ENCODE assay signal across 8 cellular contexts in genomic region chr2:47404356-47404755, GRCh38. TPM values are rescaled to one million over a fixed set of nuclear protein-coding genes. Genes with fewer than 3 reads are reported as not detected.
DNase-seq lines count a peak whose midpoint lies in the region; ATAC-seq, FAIRE-seq and TF ChIP-seq lines count a peak whose summit lies in the region.

No MANE protein-coding gene starts in this region.

- no peak overlapping the region for H3K23ac ChIP-seq in neuronal stem cell (ENCODE audit: low read depth, low read length, poor library complexity)

- no CpG with 5 or more reads among the region's 10 CpGs for WGBS in neuronal stem cell (ENCODE audit: extremely low coverage in 2 of 2, insufficient read length in 2 of 2, insufficient replicate concordance in 1 of 2), 2 donors

- H4K8ac ChIP-seq in neuronal stem cell (ENCODE audit: low read depth, low read length) = no peak overlapping the region

- no peak overlapping the region for H2BK15ac ChIP-seq in neuronal stem cell (ENCODE audit: low read length)

- H3K9ac ChIP-seq in Loucy (ENCODE audit: low read depth, low read length, poor library complexity, severe bottlenecking) (peak overlapping the region; percentile 92), neuronal stem cell (ENCODE audit: low read depth, low read length, poor library complexity) (no peak overlapping the region)

- H3K9me3 Mint-ChIP-seq in effector memory CD8-positive, alpha-beta T cell = peaks cover 0 to 2% of the 10 kb centered on the region in 2 donors

- no peak for TF ChIP-seq CTCF in DOHH2 (IDR thresholded peaks at IDR 0.05; ENCODE audit: low read depth, low read length, poor library complexity, severe bottlenecking)
- TF ChIP-seq CTCF in Loucy (conservative IDR thresholded peaks at IDR 0.05; ENCODE audit: low read length) = no peak

- H2BK5ac ChIP-seq in neuronal stem cell (ENCODE audit: low read length) = no peak overlapping the region

- H2BK12ac ChIP-seq in neuronal stem cell (ENCODE audit: low read length) = no peak overlapping the region

- H3K36me3 ChIP-seq in DOHH2 (ENCODE audit: control insufficient read depth, low read length) = peaks cover 54% of the 10 kb centered on the region
- H3K36me3 ChIP-seq in Loucy (ENCODE audit: insufficient read depth, low read length) = no peaks in the 10 kb centered on the region; the same call in 1 of the 2 replicates
- peaks cover 3 to 53% of the 10 kb centered on the region in 2 donors for H3K36me3 ChIP-seq in neuronal stem cell (replicated peaks in 1 of 2; ENCODE audit: control insufficient read depth in 2 of 2, insufficient read depth in 2 of 2, low read length in 2 of 2)

- H3K9me2 ChIP-seq in DOHH2 (replicated peaks; ENCODE audit: control insufficient read depth, low read length) = no peaks in the 10 kb centered on the region
- no peaks in the 10 kb centered on the region for H3K9me2 ChIP-seq in Loucy (replicated peaks; ENCODE audit: low read depth, low read length)

- peak overlapping the region; percentile 93 for H3K4me2 ChIP-seq in DOHH2 (ENCODE audit: low read length)
- peak overlapping the region; percentile 95 for H3K4me2 ChIP-seq in Loucy (ENCODE audit: low read depth, low read length, poor library complexity, severe bottlenecking)
- peak overlapping the region; percentile 12 for H3K4me2 ChIP-seq in neuronal stem cell (ENCODE audit: insufficient read depth, low read length, poor library complexity, severe bottlenecking)

- H3K4me3 Mint-ChIP-seq in effector memory CD8-positive, alpha-beta T cell = peak overlapping the region; percentile 95 to 98

- H3K4me1 ChIP-seq in DOHH2 (ENCODE audit: control insufficient read depth, low read length) = peaks cover 42% of the 10 kb centered on the region
- peaks cover 15% of the 10 kb centered on the region for H3K4me1 ChIP-seq in Loucy (ENCODE audit: insufficient read depth, low read length, poor library complexity, severe bottlenecking)
- peaks cover 0 to 3% of the 10 kb centered on the region in 2 donors for H3K4me1 ChIP-seq in neuronal stem cell (ENCODE audit: control insufficient read depth in 2 of 2, insufficient read depth in 1 of 2, low read depth in 1 of 2, low read length in 2 of 2)

- peaks cover 5% of the 10 kb centered on the region for H4K20me1 ChIP-seq in DOHH2 (ENCODE audit: control insufficient read depth, insufficient read depth, low read depth, low read length)
- peaks cover 15% of the 10 kb centered on the region for H4K20me1 ChIP-seq in Loucy (ENCODE audit: insufficient read depth, low read length, poor library complexity, severe bottlenecking)

- peaks cover 4% of the 10 kb centered on the region for H3K79me1 ChIP-seq in neuronal stem cell (ENCODE audit: low read depth, low read length)

- H3K4ac ChIP-seq in neuronal stem cell (ENCODE audit: low read length) = no peak overlapping the region

- peaks cover 26 to 32% of the 10 kb centered on the region in 2 donors for H3K4me1 Mint-ChIP-seq in effector memory CD8-positive, alpha-beta T cell (ENCODE audit: low read depth in 2 of 2)

- H3F3A ChIP-seq in DOHH2 (ENCODE audit: control insufficient read depth, insufficient read depth) = no peaks in the 10 kb centered on the region
- no peaks in the 10 kb centered on the region for H3F3A ChIP-seq in Loucy (ENCODE audit: low read depth)

- H2AFZ ChIP-seq in Loucy (ENCODE audit: low read length) = no peak overlapping the region
- no peak overlapping the region for H2AFZ ChIP-seq in neuronal stem cell (ENCODE audit: low read length)

- peak overlapping the region in 1 of 2 donors; percentile 73 for H3K27ac Mint-ChIP-seq in effector memory CD8-positive, alpha-beta T cell

- no peak overlapping the region for H2AK5ac ChIP-seq in neuronal stem cell (ENCODE audit: low read depth, low read length)

- FAIRE-seq in GM19239 (lab: Jason Lieb, UNC) = no peak

- peaks cover 27% of the 10 kb centered on the region for H3K36me3 Mint-ChIP-seq in effector memory CD8-positive, alpha-beta T cell (ENCODE audit: insufficient read depth)

- H3K14ac ChIP-seq in neuronal stem cell (ENCODE audit: low read length) = no peak overlapping the region

- DNase-seq in effector memory CD8-positive, alpha-beta T cell = no peak
- DNase-seq in neuronal stem cell (ENCODE audit: low spot score) = no peak
- DNase-seq in retina = no peak
- DNase-seq in GM19239 (ENCODE audit: insufficient read length, low spot score) = no peak

- no peaks in the 10 kb centered on the region for H3K27me3 Mint-ChIP-seq in effector memory CD8-positive, alpha-beta T cell

- ATAC-seq in effector memory CD8-positive, alpha-beta T cell (replicated peaks) = no peak
- ATAC-seq in HG02571 (IDR thresholded peaks at IDR 0.05; ENCODE audit: unreplicated experiment) (no peak), HG03139 (IDR thresholded peaks at IDR 0.05; ENCODE audit: unreplicated experiment) (no peak)

- H3K79me2 ChIP-seq in DOHH2 (ENCODE audit: control insufficient read depth, low read length) (peaks cover 64% of the 10 kb centered on the region), Loucy (ENCODE audit: insufficient read depth, low read length) (peaks cover 58% of the 10 kb centered on the region)

- H3K18ac ChIP-seq in neuronal stem cell (ENCODE audit: low read length) = no peak overlapping the region

- H4K91ac ChIP-seq in neuronal stem cell (ENCODE audit: low read depth, low read length, poor library complexity) = no peak overlapping the region

- H3K4me3 ChIP-seq in DOHH2 (ENCODE audit: low read length) (peak overlapping the region; percentile 89), Loucy (ENCODE audit: low read length, poor library complexity, severe bottlenecking) (peak overlapping the region; percentile 92), neuronal stem cell (ENCODE audit: low read length in 2 of 2) (peak overlapping the region; percentile 52 to 89)

- H2BK120ac ChIP-seq in neuronal stem cell (ENCODE audit: low read depth, low read length) = no peak overlapping the region

- H3K27ac ChIP-seq in DOHH2 (ENCODE audit: low read depth, low read length) (0 out of 2 replicates have a peak overlapping the region, but pooled peaks have one; percentile 54), neuronal stem cell (replicated peaks; ENCODE audit: low read length) (no peak overlapping the region)

- H3K27me3 ChIP-seq in DOHH2 (ENCODE audit: control insufficient read depth, low read length) (no peaks in the 10 kb centered on the region), Loucy (ENCODE audit: insufficient read depth, low read length, poor library complexity, severe bottlenecking) (no peaks in the 10 kb centered on the region), neuronal stem cell (ENCODE audit: control insufficient read depth in 3 of 3, insufficient read depth in 3 of 3, low read depth in 1 of 3, low read length in 3 of 3) (no peaks in the 10 kb centered on the region)

- no peaks in the 10 kb centered on the region for H3K9me3 ChIP-seq in DOHH2 (ENCODE audit: control insufficient read depth, insufficient read depth, low read length)
- peaks cover 2% of the 10 kb centered on the region; the same call in 1 of the 2 replicates for H3K9me3 ChIP-seq in Loucy (ENCODE audit: insufficient read depth, low read depth, low read length)
- H3K9me3 ChIP-seq in neuronal stem cell (replicated peaks in 1 of 2; ENCODE audit: control insufficient read depth in 2 of 2, insufficient read depth in 1 of 2, low read depth in 1 of 2, low read length in 2 of 2) = peaks cover 2 to 25% of the 10 kb centered on the region in 2 donors

RNA-seq across cellular contexts. Expression of gene MSH2, which starts 1.4 kb away (rescaled TPM):
- 49.9 TPM for polyA plus RNA-seq in neuronal stem cell (2013, experiment 1 of 2)
- polyA plus RNA-seq in neuronal stem cell (2013, experiment 2 of 2) = 49.3 TPM

RNA-seq across cellular contexts. Expression of gene EPCAM, which starts 35.2 kb away (rescaled TPM):
- polyA plus RNA-seq in neuronal stem cell (2013, experiment 1 of 2) = 1.4 TPM
- polyA plus RNA-seq in neuronal stem cell (2013, experiment 2 of 2) = 1.5 TPM

Comparison
In these comparisons a context has a peak if more than half of its experiments do, and no peak if none do; other contexts are left out.
1. H3K4me2 ChIP-seq: peak in every context shown above with its lines; median percentile 95 in Loucy; 93 in DOHH2; 12 in neuronal stem cell.